ENCODE assay signal across 8 cellular contexts in the genomic region with DNA sequence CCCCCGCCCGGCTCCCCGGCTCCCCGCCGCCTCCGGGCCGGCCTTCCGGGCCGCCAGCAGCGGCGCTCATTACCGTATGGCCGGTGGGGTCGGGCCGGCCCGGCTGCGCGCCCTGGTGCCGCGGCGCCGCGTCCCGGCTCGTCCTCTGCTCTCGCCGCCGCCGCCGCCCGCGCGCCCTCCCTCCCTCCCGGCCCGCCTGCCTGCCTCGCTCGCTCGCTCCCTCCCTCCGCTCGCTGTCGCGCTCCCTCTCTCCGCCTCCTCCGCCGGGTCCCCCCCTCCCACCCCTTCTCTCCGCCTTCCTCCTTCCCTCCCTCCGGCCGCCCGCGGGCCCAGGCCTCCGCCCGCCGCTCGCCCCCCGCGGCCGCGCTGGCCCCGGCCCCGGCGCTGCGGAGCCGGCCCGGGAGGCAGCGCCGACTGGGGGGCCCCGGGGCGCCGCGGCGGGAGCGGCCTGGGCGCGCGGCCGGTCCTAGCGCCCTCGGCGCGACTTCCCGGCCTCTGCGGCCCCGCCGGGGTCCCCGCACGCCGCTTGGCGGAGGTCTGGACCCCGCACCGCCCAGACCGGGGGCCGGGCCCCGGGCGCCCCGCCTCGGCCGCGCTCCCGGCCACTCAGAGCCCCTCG. TPM values are rescaled to one million over a fixed set of nuclear protein-coding genes. Genes with fewer than 3 reads are reported as not detected.
DNase-seq lines count a peak whose midpoint lies in the region; ATAC-seq lines count a peak whose summit lies in the region.

TSS of gene DNMT3A (minus strand) at position 173 of the 619 bp plus-strand sequence. CDS start 27,941 bp downstream, outside the sequence.

- ATAC-seq in GM18867 (IDR thresholded peaks at IDR 0.05; ENCODE audit: unreplicated experiment) (peak; percentile 31), HG03095 (IDR thresholded peaks at IDR 0.05; ENCODE audit: unreplicated experiment) (peak; percentile 23)
- peak; percentile 60 for ATAC-seq in stimulated activated memory B cell treated with anti-CD40 and anti-IgM and Interleukin-4, amounts not matched to agents 10 μg/mL and 1 μg/mL and 100 μg/mL, for 72 hours

- peaks cover 29% of the 10 kb centered on the region for H3K4me1 Mint-ChIP-seq in stimulated activated memory B cell treated with anti-CD40 and anti-IgM and Interleukin-4, amounts not matched to agents 10 μg/mL and 1 μg/mL and 100 μg/mL, for 72 hours

- 0 to 1% methylated on average over 56 to 69 of the region's 100 CpGs for WGBS in mesodermal cell (ENCODE audit: insufficient coverage in 2 of 2), 2 experiments

- H3K4me3 Mint-ChIP-seq in stimulated activated memory B cell treated with anti-CD40 and anti-IgM and Interleukin-4, amounts not matched to agents 10 μg/mL and 1 μg/mL and 100 μg/mL, for 72 hours = peak within 1 kb of the TSS; percentile 84

- no peaks in the 10 kb centered on the region for H3K4me1 ChIP-seq in mesodermal cell (ENCODE audit: control insufficient read depth, insufficient read depth, low read length, poor library complexity, severe bottlenecking)

- no peaks in the 10 kb centered on the region for H3K9me3 ChIP-seq in mesodermal cell (ENCODE audit: control insufficient read depth, low read length)

- DNase-seq in AG08395 (ENCODE audit: low spot score) (peak; percentile 75), NCI-H510A treated with DMSO at 0.1 percent for 48 hours (lab: John Stamatoyannopoulos, UW) (peak; percentile 40), activated T-cell treated with anti-CD3 and anti-CD28 coated beads for 1 hour (ENCODE audit: low read depth) (peak; percentile 51), epidermal melanocyte (ENCODE audit: insufficient read length, low spot score) (peak; percentile 69)

- H3K36me3 ChIP-seq in mesodermal cell (ENCODE audit: control insufficient read depth, insufficient read depth, low read length) = no peaks in the 10 kb centered on the region

- peak within 1 kb of the TSS; percentile 76 for H3K27ac Mint-ChIP-seq in stimulated activated memory B cell treated with anti-CD40 and anti-IgM and Interleukin-4, amounts not matched to agents 10 μg/mL and 1 μg/mL and 100 μg/mL, for 72 hours

- no peaks in the 10 kb centered on the region for H3K9me3 Mint-ChIP-seq in stimulated activated memory B cell treated with anti-CD40 and anti-IgM and Interleukin-4, amounts not matched to agents 10 μg/mL and 1 μg/mL and 100 μg/mL, for 72 hours

- no peak within 1 kb of the TSS for H3K27ac ChIP-seq in mesodermal cell (ENCODE audit: low read depth, low read length, severe bottlenecking)

- peak within 1 kb of the TSS; percentile 43 for H3K4me3 ChIP-seq in mesodermal cell (ENCODE audit: extremely low read depth, insufficient read depth, low read length, poor library complexity, severe bottlenecking)

- no peaks in the 10 kb centered on the region for H3K27me3 Mint-ChIP-seq in stimulated activated memory B cell treated with anti-CD40 and anti-IgM and Interleukin-4, amounts not matched to agents 10 μg/mL and 1 μg/mL and 100 μg/mL, for 72 hours

- no peaks in the 10 kb centered on the region for H3K36me3 Mint-ChIP-seq in stimulated activated memory B cell treated with anti-CD40 and anti-IgM and Interleukin-4, amounts not matched to agents 10 μg/mL and 1 μg/mL and 100 μg/mL, for 72 hours

RNA-seq across cellular contexts. Expression of gene DNMT3A, which starts in this region (rescaled TPM):
- 47.3 TPM for polyA plus RNA-seq in mesodermal cell (2013, experiment 1 of 2)
- 41.9 TPM for polyA plus RNA-seq in mesodermal cell (2013, experiment 2 of 2)
